Comparison of ENCODE assay signal across 23 cellular contexts in genomic region chr12:132806857-132807256, GRCh38. TPM values are rescaled to one million over a fixed set of nuclear protein-coding genes. Genes with fewer than 3 reads are reported as not detected.
DNase-seq lines count a peak whose midpoint lies in the region; ATAC-seq and TF ChIP-seq lines count a peak whose summit lies in the region.
"Had no signal": no experiment of that assay in that cellular context is flagged by ENCODE, and none has a peak within 500 bp of the region (broad histone marks: within the 10 kb centered on the region; RNA-seq: fewer than 3 reads in every experiment).

No MANE protein-coding gene starts in this region.

- H3K27me3 Mint-ChIP-seq in activated naive CD4-positive, alpha-beta T cell treated with anti-CD3 and anti-CD28 coated beads, Interleukin-2, amount 50 U/mL, for 24 hours, result no peaks in the 10 kb centered on the region
- H3K27me3 Mint-ChIP-seq in naive thymus-derived CD4-positive, alpha-beta T cell, result no peaks in the 10 kb centered on the region
- no peaks in the 10 kb centered on the region for H3K27me3 Mint-ChIP-seq in osteocyte (ENCODE audit: unreplicated experiment)
- no peaks in the 10 kb centered on the region for H3K27me3 Mint-ChIP-seq in activated T-helper 2 cell treated with anti-CD3 and anti-CD28 coated beads, Interferon-gamma antibody, Interleukin-2, Interleukin-4, amounts not matched to agents 10 μg/mL and 5 μg/mL and 100 μg/mL, durations not matched to agents 14 hours and 24 hours and 36 hours (ENCODE audit: low read depth)
- H3K27me3 Mint-ChIP-seq: effector memory CD8-positive, alpha-beta T cell had no signal

- peaks cover 0 to 12% of the 10 kb centered on the region in 2 donors for H3K4me1 ChIP-seq in naive thymus-derived CD4-positive, alpha-beta T cell (ENCODE audit: control insufficient read depth in 2 of 2, insufficient read depth in 2 of 2, low read length in 2 of 2)
- H3K4me1 ChIP-seq: BLaER1, sigmoid colon had no signal

- H3K9me3 Mint-ChIP-seq in activated naive CD4-positive, alpha-beta T cell treated with anti-CD3 and anti-CD28 coated beads, Interleukin-2, amount 50 U/mL, for 24 hours, result no peaks in the 10 kb centered on the region
- no peaks in the 10 kb centered on the region for H3K9me3 Mint-ChIP-seq in naive thymus-derived CD4-positive, alpha-beta T cell
- H3K9me3 Mint-ChIP-seq in osteocyte (ENCODE audit: unreplicated experiment), result no peaks in the 10 kb centered on the region
- peaks cover 5% of the 10 kb centered on the region for H3K9me3 Mint-ChIP-seq in activated T-helper 2 cell treated with anti-CD3 and anti-CD28 coated beads, Interferon-gamma antibody, Interleukin-2, Interleukin-4, amounts not matched to agents 10 μg/mL and 5 μg/mL and 100 μg/mL, durations not matched to agents 14 hours and 24 hours and 36 hours
- H3K9me3 Mint-ChIP-seq: effector memory CD8-positive, alpha-beta T cell; HFFc6; stimulated activated effector memory CD8-positive, alpha-beta T cell treated with anti-CD3 and anti-CD28 coated beads, Interleukin-12 subunit alpha, Interleukin-12 subunit beta, amount 100 ng/mL, for 72 hours had no signal

- H3K36me3 Mint-ChIP-seq in activated naive CD4-positive, alpha-beta T cell treated with anti-CD3 and anti-CD28 coated beads, Interleukin-2, amount 50 U/mL, for 24 hours, result peaks cover 17% of the 10 kb centered on the region
- H3K36me3 Mint-ChIP-seq in naive thymus-derived CD4-positive, alpha-beta T cell, result peaks cover 6 to 57% (median 29%) of the 10 kb centered on the region in 5 donors
- peaks cover 54% of the 10 kb centered on the region for H3K36me3 Mint-ChIP-seq in osteocyte (ENCODE audit: unreplicated experiment)
- H3K36me3 Mint-ChIP-seq in activated T-helper 2 cell treated with anti-CD3 and anti-CD28 coated beads, Interferon-gamma antibody, Interleukin-2, Interleukin-4, amounts not matched to agents 10 μg/mL and 5 μg/mL and 100 μg/mL, durations not matched to agents 14 hours and 24 hours and 36 hours (ENCODE audit: low read depth), result peaks cover 72% of the 10 kb centered on the region

- CTCF ChIA-PET in naive thymus-derived CD4-positive, alpha-beta T cell (lab: Charles Lee), result interaction anchor here (0.9 to 1.5 kb wide), 2 partner anchors 38 to 42 kb away, joined by 3 to 7 read pairs; no protein-coding TSS in a partner anchor

- H3K36me3 ChIP-seq in naive thymus-derived CD4-positive, alpha-beta T cell (ENCODE audit: control insufficient read depth in 2 of 3, insufficient read depth in 3 of 3, low read length in 3 of 3), result peaks cover 7 to 62% (median 9%) of the 10 kb centered on the region in 3 experiments

- POLR2A ChIA-PET in naive thymus-derived CD4-positive, alpha-beta T cell (lab: Charles Lee), result no interaction called here

- peak; percentile 68 for DNase-seq in activated CD4-positive, alpha-beta T cell treated with anti-CD3 and anti-CD28 coated beads for 48 hours
- DNase-seq in activated CD4-positive, alpha-beta T cell treated with anti-CD3 and anti-CD28 coated beads for 1 hour, result no peak
- DNase-seq in naive thymus-derived CD4-positive, alpha-beta T cell, result peak in 6 of 9 donors; percentile 11 to 30 (median 24)
- DNase-seq in stimulated activated CD4-positive, alpha-beta T cell treated with anti-CD3 and anti-CD28 coated beads, Interleukin-4, amount 100 ng/mL, for 4 hours, result peak; percentile 24 to 44
- DNase-seq in osteocyte (ENCODE audit: extremely low spot score, unreplicated experiment) (no peak), AG20443 (ENCODE audit: low spot score) (no peak)
- no peak for DNase-seq in activated T-helper 2 cell treated with anti-CD3 and anti-CD28 coated beads, Interferon-gamma antibody, Interleukin-2, Interleukin-4, amounts not matched to agents 10 μg/mL and 5 μg/mL and 100 μg/mL, durations not matched to agents 14 hours and 24 hours and 36 hours (ENCODE audit: low spot score)
- DNase-seq: amniotic stem cell; cerebellar nuclear complex; DMS 273 treated with DMSO at 0.1 percent for 48 hours; effector memory CD8-positive, alpha-beta T cell; GDM1; HFFc6; NCI-H1092 treated with DMSO at 0.1 percent for 48 hours; NCI-H2081 treated with DMSO at 0.1 percent for 48 hours; Right ventricle myocardium superior; sigmoid colon had no signal

- H3K27ac Mint-ChIP-seq in activated naive CD4-positive, alpha-beta T cell treated with anti-CD3 and anti-CD28 coated beads, Interleukin-2, amount 50 U/mL, for 24 hours, result peak overlapping the region; percentile 7
- peak overlapping the region in 7 of 9 donors; percentile 13 to 72 (median 45) for H3K27ac Mint-ChIP-seq in naive thymus-derived CD4-positive, alpha-beta T cell
- no peak overlapping the region for H3K27ac Mint-ChIP-seq in osteocyte (ENCODE audit: unreplicated experiment)
- H3K27ac Mint-ChIP-seq in activated T-helper 2 cell treated with anti-CD3 and anti-CD28 coated beads, Interferon-gamma antibody, Interleukin-2, Interleukin-4, amounts not matched to agents 10 μg/mL and 5 μg/mL and 100 μg/mL, durations not matched to agents 14 hours and 24 hours and 36 hours, result no peak overlapping the region
- H3K27ac Mint-ChIP-seq: HFFc6; stimulated activated effector memory CD8-positive, alpha-beta T cell treated with anti-CD3 and anti-CD28 coated beads, Interleukin-12 subunit alpha, Interleukin-12 subunit beta, amount 100 ng/mL, for 72 hours had no signal

- no peak for ATAC-seq in naive thymus-derived CD4-positive, alpha-beta T cell
- ATAC-seq: effector memory CD8-positive, alpha-beta T cell; GM12878; stimulated activated effector memory CD8-positive, alpha-beta T cell treated with anti-CD3 and anti-CD28 coated beads, Interleukin-12 subunit alpha, Interleukin-12 subunit beta, amount 100 ng/mL, for 72 hours had no signal

- intact Hi-C loops in naive thymus-derived CD4-positive, alpha-beta T cell (cut with micrococcal nuclease), result no loop called here
- intact Hi-C loops in activated T-helper 2 cell treated with anti-CD3 and anti-CD28 coated beads, Interferon-gamma antibody, Interleukin-2, Interleukin-4, amounts not matched to agents 10 μg/mL and 5 μg/mL and 100 μg/mL, durations not matched to agents 14 hours and 24 hours and 36 hours (cut with micrococcal nuclease), result no loop called here

- H3K4me3 Mint-ChIP-seq in activated naive CD4-positive, alpha-beta T cell treated with anti-CD3 and anti-CD28 coated beads, Interleukin-2, amount 50 U/mL, for 24 hours, result peak overlapping the region; percentile 35
- H3K4me3 Mint-ChIP-seq in naive thymus-derived CD4-positive, alpha-beta T cell, result peak overlapping the region in 8 of 10 donors; percentile 5 to 68 (median 52)
- H3K4me3 Mint-ChIP-seq in osteocyte (ENCODE audit: unreplicated experiment), result no peak overlapping the region
- H3K4me3 Mint-ChIP-seq in activated T-helper 2 cell treated with anti-CD3 and anti-CD28 coated beads, Interferon-gamma antibody, Interleukin-2, Interleukin-4, amounts not matched to agents 10 μg/mL and 5 μg/mL and 100 μg/mL, durations not matched to agents 14 hours and 24 hours and 36 hours (ENCODE audit: low read depth), result no peak overlapping the region
- H3K4me3 Mint-ChIP-seq: effector memory CD8-positive, alpha-beta T cell; HFFc6; stimulated activated effector memory CD8-positive, alpha-beta T cell treated with anti-CD3 and anti-CD28 coated beads, Interleukin-12 subunit alpha, Interleukin-12 subunit beta, amount 100 ng/mL, for 72 hours had no signal

- H3K4me1 Mint-ChIP-seq in activated naive CD4-positive, alpha-beta T cell treated with anti-CD3 and anti-CD28 coated beads, Interleukin-2, amount 50 U/mL, for 24 hours, result peaks cover 12% of the 10 kb centered on the region
- H3K4me1 Mint-ChIP-seq in naive thymus-derived CD4-positive, alpha-beta T cell, result peaks cover 13 to 29% (median 23%) of the 10 kb centered on the region in 7 donors
- H3K4me1 Mint-ChIP-seq in osteocyte (ENCODE audit: unreplicated experiment), result no peaks in the 10 kb centered on the region
- H3K4me1 Mint-ChIP-seq in activated T-helper 2 cell treated with anti-CD3 and anti-CD28 coated beads, Interferon-gamma antibody, Interleukin-2, Interleukin-4, amounts not matched to agents 10 μg/mL and 5 μg/mL and 100 μg/mL, durations not matched to agents 14 hours and 24 hours and 36 hours (ENCODE audit: low read depth), result peaks cover 14% of the 10 kb centered on the region

- no peaks in the 10 kb centered on the region for H3K9me3 ChIP-seq in naive thymus-derived CD4-positive, alpha-beta T cell (ENCODE audit: control insufficient read depth in 2 of 3, low read length in 3 of 3)
- H3K9me3 ChIP-seq: sigmoid colon, tibial nerve had no signal

- no peak overlapping the region for H3K27ac ChIP-seq in naive thymus-derived CD4-positive, alpha-beta T cell (ENCODE audit: low read depth, low read length)
- H3K27ac ChIP-seq: BLaER1, KMS-11, sigmoid colon, tibial nerve had no signal

- TF ChIP-seq CTCF in osteocyte (IDR thresholded peaks at IDR 0.05), result no peak

- H3K27me3 ChIP-seq in naive thymus-derived CD4-positive, alpha-beta T cell (ENCODE audit: control insufficient read depth in 2 of 2, insufficient read depth in 2 of 2, low read length in 2 of 2), result no peaks in the 10 kb centered on the region
- H3K27me3 ChIP-seq: BLaER1, sigmoid colon, tibial nerve had no signal

- H3K4me3 ChIP-seq in naive thymus-derived CD4-positive, alpha-beta T cell (ENCODE audit: low read length), result no peak overlapping the region
- H3K4me3 ChIP-seq: BLaER1, GM12878, sigmoid colon, tibial nerve had no signal

RNA-seq across cellular contexts. Expression of gene GOLGA3, which starts 21.8 kb away (rescaled TPM):
- 10 to 100 TPM; 46.3 to 65.7 (median 63.6) TPM for total RNA-seq in naive thymus-derived CD4-positive, alpha-beta T cell
- 10 to 100 TPM; 11.7 to 16.6 TPM for polyA plus RNA-seq in naive thymus-derived CD4-positive, alpha-beta T cell
- 104 and 114 TPM in 2 replicates for total RNA-seq in osteocyte
- total RNA-seq in activated T-helper 2 cell treated with anti-CD3 and anti-CD28 coated beads, Interferon-gamma antibody, Interleukin-2, Interleukin-4, amounts not matched to agents 10 μg/mL and 5 μg/mL and 100 μg/mL, durations not matched to agents 14 hours and 24 hours and 36 hours, result 64.5 and 66.2 TPM in 2 replicates

RNA-seq across cellular contexts. Expression of gene ANKLE2, which starts 45.2 kb away (rescaled TPM):
- 10 to 100 TPM; 69.5 to 95.5 (median 92.2) TPM for total RNA-seq in naive thymus-derived CD4-positive, alpha-beta T cell
- polyA plus RNA-seq in naive thymus-derived CD4-positive, alpha-beta T cell, result 10 to 100 TPM; 21.5 to 34.3 TPM
- 69.5 and 70.0 TPM in 2 replicates for total RNA-seq in osteocyte
- 143 and 152 TPM in 2 replicates for total RNA-seq in activated T-helper 2 cell treated with anti-CD3 and anti-CD28 coated beads, Interferon-gamma antibody, Interleukin-2, Interleukin-4, amounts not matched to agents 10 μg/mL and 5 μg/mL and 100 μg/mL, durations not matched to agents 14 hours and 24 hours and 36 hours

Comparison
In these comparisons a context has a peak if more than half of its experiments do, and no peak if none do; other contexts are left out.
1. DNase-seq: peak in activated CD4-positive, alpha-beta T cell treated with anti-CD3 and anti-CD28 coated beads for 48 hours (single experiment), naive thymus-derived CD4-positive, alpha-beta T cell (6 of 9) and stimulated activated CD4-positive, alpha-beta T cell treated with anti-CD3 and anti-CD28 coated beads, Interleukin-4, amount 100 ng/mL, for 4 hours (2 of 2); none in activated CD4-positive, alpha-beta T cell treated with anti-CD3 and anti-CD28 coated beads for 1 hour (single experiment), osteocyte (single experiment), activated T-helper 2 cell treated with anti-CD3 and anti-CD28 coated beads, Interferon-gamma antibody, Interleukin-2, Interleukin-4, amounts not matched to agents 10 μg/mL and 5 μg/mL and 100 μg/mL, durations not matched to agents 14 hours and 24 hours and 36 hours (single experiment) and AG20443 (single experiment).
2. H3K27ac Mint-ChIP-seq: peak in activated naive CD4-positive, alpha-beta T cell treated with anti-CD3 and anti-CD28 coated beads, Interleukin-2, amount 50 U/mL, for 24 hours (single experiment) and naive thymus-derived CD4-positive, alpha-beta T cell (7 of 9); none in osteocyte (single experiment) and activated T-helper 2 cell treated with anti-CD3 and anti-CD28 coated beads, Interferon-gamma antibody, Interleukin-2, Interleukin-4, amounts not matched to agents 10 μg/mL and 5 μg/mL and 100 μg/mL, durations not matched to agents 14 hours and 24 hours and 36 hours (single experiment).
3. H3K4me3 Mint-ChIP-seq: peak in activated naive CD4-positive, alpha-beta T cell treated with anti-CD3 and anti-CD28 coated beads, Interleukin-2, amount 50 U/mL, for 24 hours (single experiment) and naive thymus-derived CD4-positive, alpha-beta T cell (8 of 10); none in osteocyte (single experiment) and activated T-helper 2 cell treated with anti-CD3 and anti-CD28 coated beads, Interferon-gamma antibody, Interleukin-2, Interleukin-4, amounts not matched to agents 10 μg/mL and 5 μg/mL and 100 μg/mL, durations not matched to agents 14 hours and 24 hours and 36 hours (single experiment).